Comparison of ENCODE assay signal across 29 cellular contexts in the genomic region with DNA sequence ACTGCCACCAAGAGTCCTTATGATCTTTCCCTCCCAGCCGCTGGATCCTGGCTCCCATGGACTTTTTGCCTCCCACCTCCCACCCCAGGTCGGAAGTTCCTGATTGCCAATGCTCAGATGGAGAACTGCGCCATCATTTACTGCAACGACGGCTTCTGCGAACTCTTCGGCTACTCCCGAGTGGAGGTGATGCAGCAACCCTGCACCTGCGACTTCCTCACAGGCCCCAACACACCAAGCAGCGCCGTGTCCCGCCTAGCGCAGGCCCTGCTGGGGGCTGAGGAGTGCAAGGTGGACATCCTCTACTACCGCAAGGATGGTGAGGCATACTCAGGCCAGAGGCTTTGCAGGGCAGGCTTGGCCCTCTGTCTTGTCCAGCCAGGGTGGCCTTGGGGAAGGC. TPM values are rescaled to one million over a fixed set of nuclear protein-coding genes. Genes with fewer than 3 reads are reported as not detected.
DNase-seq lines count a peak whose midpoint lies in the region; ATAC-seq, FAIRE-seq and TF ChIP-seq lines count a peak whose summit lies in the region.
"Had no signal": no experiment of that assay in that cellular context is flagged by ENCODE, and none has a peak within 500 bp of the region (broad histone marks: within the 10 kb centered on the region; RNA-seq: fewer than 3 reads in every experiment).

No MANE protein-coding gene starts in this region.

- H3K27me3 Mint-ChIP-seq in GM23338 (ENCODE audit: insufficient read depth, low read depth, poor library complexity), result peaks cover 12% of the 10 kb centered on the region
- peaks cover 25 to 51% of the 10 kb centered on the region in 2 donors for H3K27me3 Mint-ChIP-seq in effector memory CD8-positive, alpha-beta T cell
- peaks cover 55% of the 10 kb centered on the region for H3K27me3 Mint-ChIP-seq in nephron progenitor cell (ENCODE audit: low read depth, poor library complexity)

- H3K36me3 ChIP-seq in GM23338 (ENCODE audit: insufficient read depth), result no peaks in the 10 kb centered on the region
- H3K36me3 ChIP-seq in small intestine (ENCODE audit: control insufficient read depth in 2 of 2, insufficient read depth in 2 of 2, low read length in 2 of 2), result no peaks in the 10 kb centered on the region
- no peaks in the 10 kb centered on the region for H3K36me3 ChIP-seq in A673 (ENCODE audit: insufficient read depth, low read length, poor library complexity, severe bottlenecking)
- H3K36me3 ChIP-seq: brain microvascular endothelial cell, Peyer's patch, SJSA1, tibial nerve had no signal

- H3K4me3 Mint-ChIP-seq in GM23338 (peak overlapping the region; percentile 75), nephron progenitor cell (peak overlapping the region; percentile 64)
- peak overlapping the region; percentile 27 to 60 for H3K4me3 Mint-ChIP-seq in effector memory CD8-positive, alpha-beta T cell
- H3K4me3 Mint-ChIP-seq: activated CD8-positive, alpha-beta T cell treated with anti-CD3 and anti-CD28 coated beads for 36 hours had no signal

- H3K9me3 Mint-ChIP-seq in GM23338 (no peaks in the 10 kb centered on the region), nephron progenitor cell (no peaks in the 10 kb centered on the region)
- no peaks in the 10 kb centered on the region for H3K9me3 Mint-ChIP-seq in effector memory CD8-positive, alpha-beta T cell
- H3K9me3 Mint-ChIP-seq: activated CD8-positive, alpha-beta T cell treated with anti-CD3 and anti-CD28 coated beads for 36 hours had no signal

- POLR2A ChIA-PET in A673 (lab: Charles Lee; ENCODE audit: low non-redundant PET), result no interaction called here

- H3K36me3 Mint-ChIP-seq in GM23338 (ENCODE audit: low read depth) (no peaks in the 10 kb centered on the region), nephron progenitor cell (ENCODE audit: low read depth) (no peaks in the 10 kb centered on the region)
- peaks cover 3% of the 10 kb centered on the region for H3K36me3 Mint-ChIP-seq in effector memory CD8-positive, alpha-beta T cell (ENCODE audit: insufficient read depth)
- H3K36me3 Mint-ChIP-seq: CD4-positive, alpha-beta memory T cell; immature natural killer cell had no signal

- no peaks in the 10 kb centered on the region for H3K79me2 ChIP-seq in GM23338 (replicated peaks; ENCODE audit: insufficient read depth)

- H3K4me3 ChIP-seq in GM23338, result peak overlapping the region; percentile 76
- no peak overlapping the region for H3K4me3 ChIP-seq in small intestine (ENCODE audit: low read depth in 1 of 2, low read length in 2 of 2)
- no peak overlapping the region for H3K4me3 ChIP-seq in A673 (ENCODE audit: low read depth, low read length, poor library complexity, severe bottlenecking)
- H3K4me3 ChIP-seq: SJSA1, tibial nerve had no signal

- H2AFZ ChIP-seq in GM23338, result no peak overlapping the region

- FAIRE-seq in small intestine (lab: Jason Lieb, UNC), result no peak

- H3K4me1 ChIP-seq in GM23338 (ENCODE audit: insufficient read depth), result 0 out of 2 replicates have a peak, but pooled peaks cover 4% of the 10 kb centered on the region
- H3K4me1 ChIP-seq in small intestine (ENCODE audit: control insufficient read depth in 2 of 2, insufficient read depth in 1 of 2, low read depth in 1 of 2, low read length in 1 of 2), result peaks cover 3 to 23% of the 10 kb centered on the region in 2 donors
- H3K4me1 ChIP-seq in A673 (ENCODE audit: insufficient read depth, low read length, poor library complexity, severe bottlenecking), result no peaks in the 10 kb centered on the region

- H3K4me2 ChIP-seq in GM23338, result peak overlapping the region; percentile 85

- CTCF ChIA-PET in A673 (lab: Charles Lee), result no interaction called here

- BruUV-seq in A673 (replicated peaks; lab: Mats Ljungman, UMichigan), result no TSS peak

- H3K27ac ChIP-seq in GM23338 (ENCODE audit: low read depth) (no peak overlapping the region), small intestine (ENCODE audit: low read depth in 1 of 2, low read length in 1 of 2) (no peak overlapping the region), A673 (ENCODE audit: low read depth, low read length, poor library complexity, severe bottlenecking) (no peak overlapping the region)
- H3K27ac ChIP-seq: brain microvascular endothelial cell, HL-60, SJSA1, tibial nerve had no signal

- no peaks in the 10 kb centered on the region for H4K20me1 ChIP-seq in GM23338 (replicated peaks; ENCODE audit: insufficient read depth)

- intact Hi-C loops in A673 (cut with micrococcal nuclease; ENCODE audit: unreplicated experiment), result no loop called here

- DNase-seq in NCI-H748 (lab: John Stamatoyannopoulos, UW; ENCODE audit: unreplicated experiment) (peak; percentile 8), NCI-H748 treated with DMSO at 0.1 percent for 48 hours (lab: John Stamatoyannopoulos, UW) (no peak), GM23338 (ENCODE audit: low spot score) (no peak), nephron progenitor cell (no peak), small intestine (no peak), A673 (ENCODE audit: low spot score) (no peak)
- no peak for DNase-seq in effector memory CD8-positive, alpha-beta T cell
- DNase-seq: 8988T; activated CD8-positive, alpha-beta T cell treated with anti-CD3 and anti-CD28 coated beads for 36 hours; activated gamma-delta T cell; brain microvascular endothelial cell; CD4-positive, alpha-beta memory T cell; DMS153; effector CD4-positive, alpha-beta T cell; foreskin melanocyte; HCEC 1CT; immature natural killer cell; NCI-H1092; NCI-H187; Peyer's patch; T-helper 2 cell had no signal

- H3F3A ChIP-seq in GM23338 (replicated peaks; ENCODE audit: low read depth), result no peaks in the 10 kb centered on the region

- 91 to 96% (median 94%) methylated on average over 14 of the region's 14 CpGs for WGBS in small intestine, 3 donors

- H3K27ac Mint-ChIP-seq in GM23338 (no peak overlapping the region), nephron progenitor cell (no peak overlapping the region)
- no peak overlapping the region for H3K27ac Mint-ChIP-seq in effector memory CD8-positive, alpha-beta T cell
- H3K27ac Mint-ChIP-seq: activated CD8-positive, alpha-beta T cell treated with anti-CD3 and anti-CD28 coated beads for 36 hours; CD4-positive, alpha-beta memory T cell; immature natural killer cell had no signal

- TF ChIP-seq CTCF in GM23338 (conservative IDR thresholded peaks at IDR 0.05; ENCODE audit: low read depth in 2 of 2), result no peak
- TF ChIP-seq CTCF in nephron progenitor cell (IDR thresholded peaks at IDR 0.05), result no peak
- TF ChIP-seq CTCF in A673 (conservative IDR thresholded peaks at IDR 0.05; ENCODE audit: low read depth, low read length), result no peak

- ATAC-seq in GM23338 (no peak), GM21737 (IDR thresholded peaks at IDR 0.05; ENCODE audit: unreplicated experiment) (no peak)
- ATAC-seq in effector memory CD8-positive, alpha-beta T cell (replicated peaks), result no peak
- ATAC-seq: activated CD8-positive, alpha-beta T cell treated with anti-CD3 and anti-CD28 coated beads for 36 hours; left lobe of liver; sciatic nerve had no signal

- no peaks in the 10 kb centered on the region for H3K9me3 ChIP-seq in small intestine (ENCODE audit: control insufficient read depth, low read depth)
- no peaks in the 10 kb centered on the region for H3K9me3 ChIP-seq in A673 (ENCODE audit: low read depth, low read length, poor library complexity, severe bottlenecking)
- H3K9me3 ChIP-seq: Peyer's patch, SJSA1 had no signal

- H3K9me2 ChIP-seq in GM23338 (ENCODE audit: insufficient read depth), result no peaks in the 10 kb centered on the region

- H3K4me1 Mint-ChIP-seq in GM23338 (peaks cover 38% of the 10 kb centered on the region), nephron progenitor cell (peaks cover 7% of the 10 kb centered on the region)
- H3K4me1 Mint-ChIP-seq in effector memory CD8-positive, alpha-beta T cell (ENCODE audit: low read depth in 2 of 2), result peaks cover 4 to 11% of the 10 kb centered on the region in 2 donors

- H3K27me3 ChIP-seq in GM23338 (ENCODE audit: insufficient read depth) (no peaks in the 10 kb centered on the region), small intestine (ENCODE audit: control insufficient read depth in 2 of 2, insufficient read depth in 2 of 2, low read length in 2 of 2) (no peaks in the 10 kb centered on the region), A673 (replicated peaks; ENCODE audit: insufficient read depth, low read depth, low read length, poor library complexity) (no peaks in the 10 kb centered on the region)
- H3K27me3 ChIP-seq: Peyer's patch had no signal

TF ChIP-seq in GM23338, 12 proteins besides CTCF, POLR2A, EP300 and RAD21 (continues in another document):
- TF ChIP-seq EZH2phosphoT487 (IDR thresholded peaks at IDR 0.05; ENCODE audit: unreplicated experiment) (no peak), JUNB (IDR thresholded peaks at IDR 0.05; ENCODE audit: unreplicated experiment) (no peak), NANOG (IDR thresholded peaks at IDR 0.05; ENCODE audit: borderline replicate concordance) (no peak), STAT1 (IDR thresholded peaks at IDR 0.05; ENCODE audit: unreplicated experiment) (no peak), ZNF114 (CRISPR knock-in tag; IDR thresholded peaks at IDR 0.05) (no peak)

RNA-seq across cellular contexts. Expression of a gene that starts 0.9 kb away (rescaled TPM):
- 2.8 and 3.0 TPM in 2 replicates for total RNA-seq in GM23338 (2014; rRNA removed; shearing (Covaris generic))
- polyA plus RNA-seq in GM23338 (2016; fragmentation: Nextera tagmentation; extraction: Ambion mirVana), result 1.1 and 1.3 TPM in 2 replicates
- polyA plus RNA-seq in small intestine, result 1 to 10 TPM in 1 of 3 donors, under 1 TPM in 2; 0.43 to 1.1 (median 0.45) TPM
- not detected in 2 replicates for total RNA-seq in A673 (2021)
- total RNA-seq: activated CD8-positive, alpha-beta T cell treated with anti-CD3 and anti-CD28 coated beads for 36 hours; CD4-positive, alpha-beta memory T cell; G401; left lobe of liver; sciatic nerve; SJSA1; tibial nerve had no signal
- polyA plus RNA-seq: CD4-positive, alpha-beta memory T cell; immature natural killer cell; neural cell had no signal

RNA-seq across cellular contexts. Expression of a gene that starts 26.2 kb away (rescaled TPM):
- total RNA-seq in GM23338 (2014; rRNA removed; shearing (Covaris generic)), result 51.0 and 60.1 TPM in 2 replicates
- polyA plus RNA-seq in GM23338 (2016; fragmentation: Nextera tagmentation; extraction: Ambion mirVana), result 31.3 and 33.2 TPM in 2 replicates
- polyA plus RNA-seq in small intestine, result 10 to 100 TPM; 18.4 to 30.0 (median 25.5) TPM
- 116 and 138 TPM in 2 replicates for total RNA-seq in A673 (2021)

RNA-seq across cellular contexts. Expression of a gene that starts 47.2 kb away (rescaled TPM):
- 5.4 and 9.1 TPM in 2 replicates for total RNA-seq in GM23338 (2014; rRNA removed; shearing (Covaris generic))
- polyA plus RNA-seq in GM23338 (2016; fragmentation: Nextera tagmentation; extraction: Ambion mirVana), result 0.82 and 1.0 TPM in 2 replicates
- 100 to 1,000 TPM in 2 of 3 donors, 10 to 100 TPM in 1; 49.6 to 216 (median 128) TPM for polyA plus RNA-seq in small intestine
- 2.1 and 2.6 TPM in 2 replicates for total RNA-seq in A673 (2021)
